ENCODE assay signal across 19 cellular contexts in genomic region chr17:65093930-65094329, GRCh38. TPM values are rescaled to one million over a fixed set of nuclear protein-coding genes. Genes with fewer than 3 reads are reported as not detected.
DNase-seq lines count a peak whose midpoint lies in the region; ATAC-seq and TF ChIP-seq lines count a peak whose summit lies in the region.
"Had no signal": no experiment of that assay in that cellular context is flagged by ENCODE, and none has a peak within 500 bp of the region (broad histone marks: within the 10 kb centered on the region; RNA-seq: fewer than 3 reads in every experiment).

No MANE protein-coding gene starts in this region.

- H3K36me3 ChIP-seq in OCI-LY7 (ENCODE audit: insufficient read depth, low read length) (no peaks in the 10 kb centered on the region; the same call in 1 of the 2 replicates), endodermal cell (ENCODE audit: control insufficient read depth, insufficient read depth, low read length) (no peaks in the 10 kb centered on the region)
- H3K36me3 ChIP-seq: BLaER1 treated with 17β-estradiol and CSF1 and Interleukin-3, amounts not matched to agents 10 nM and 100 nM; heart right ventricle; thyroid gland had no signal

- peaks cover 13% of the 10 kb centered on the region for H3K4me1 Mint-ChIP-seq in endodermal cell
- peaks cover 3% of the 10 kb centered on the region for H3K4me1 Mint-ChIP-seq in progenitor cell of endocrine pancreas (ENCODE audit: low read depth)
- peaks cover 15% of the 10 kb centered on the region for H3K4me1 Mint-ChIP-seq in activated T-helper 2 cell treated with anti-CD3 and anti-CD28 coated beads, Interferon-gamma antibody, Interleukin-2, Interleukin-4, amounts not matched to agents 10 μg/mL and 5 μg/mL and 100 μg/mL, durations not matched to agents 14 hours and 24 hours and 36 hours (ENCODE audit: low read depth)
- H3K4me1 Mint-ChIP-seq: activated CD4-positive, alpha-beta T cell treated with anti-CD3 and anti-CD28 coated beads, Interleukin-2, amount 10 ng/mL, durations not matched to agents 24 days and 14 days; stimulated activated memory B cell treated with anti-CD40 and anti-IgM and Interleukin-4, amounts not matched to agents 10 μg/mL and 1 μg/mL and 100 μg/mL, for 72 hours had no signal

- no peaks in the 10 kb centered on the region for H3K79me2 ChIP-seq in OCI-LY7 (ENCODE audit: insufficient read depth, low read depth, low read length)

- no peak overlapping the region for H3K4me2 ChIP-seq in OCI-LY7 (ENCODE audit: low read length)
- H3K4me2 ChIP-seq: BLaER1 treated with 17β-estradiol and CSF1 and Interleukin-3, amounts not matched to agents 10 nM and 100 nM; PC-9 had no signal

- H3K9ac ChIP-seq in endodermal cell (ENCODE audit: extremely low read depth, low read length, poor library complexity, severe bottlenecking): no peak overlapping the region
- H3K9ac ChIP-seq: BLaER1 treated with 17β-estradiol and CSF1 and Interleukin-3, amounts not matched to agents 10 nM and 100 nM had no signal

- CTCF ChIA-PET in OCI-LY7 (lab: Charles Lee; ENCODE audit: unreplicated experiment): no interaction called here

- ATAC-seq in GM18873 (IDR thresholded peaks at IDR 0.05; ENCODE audit: low FRiP score, unreplicated experiment) (no peak), GM21723 (IDR thresholded peaks at IDR 0.05; ENCODE audit: unreplicated experiment) (no peak)
- ATAC-seq: heart right ventricle; stimulated activated memory B cell treated with anti-CD40 and anti-IgM and Interleukin-4, amounts not matched to agents 10 μg/mL and 1 μg/mL and 100 μg/mL, for 72 hours had no signal

- no peak overlapping the region for H3K27ac ChIP-seq in OCI-LY7 (ENCODE audit: low read depth, low read length, poor library complexity, severe bottlenecking)
- H3K27ac ChIP-seq in endodermal cell (ENCODE audit: low read depth, low read length): no peak overlapping the region
- H3K27ac ChIP-seq: BLaER1 treated with 17β-estradiol and CSF1 and Interleukin-3, amounts not matched to agents 10 nM and 100 nM; heart right ventricle; PC-9; thyroid gland had no signal

- H4K20me1 ChIP-seq in OCI-LY7 (ENCODE audit: insufficient read depth, low read length): no peaks in the 10 kb centered on the region
- H4K20me1 ChIP-seq: BLaER1 treated with 17β-estradiol and CSF1 and Interleukin-3, amounts not matched to agents 10 nM and 100 nM had no signal

- H3K4me3 ChIP-seq in OCI-LY7 (ENCODE audit: low read depth, low read length, poor library complexity, severe bottlenecking) (no peak overlapping the region), endodermal cell (ENCODE audit: low read length) (no peak overlapping the region)
- H3K4me3 ChIP-seq: BLaER1 treated with 17β-estradiol and CSF1 and Interleukin-3, amounts not matched to agents 10 nM and 100 nM; heart right ventricle; PC-9; thyroid gland had no signal

- WGBS in endodermal cell (ENCODE audit: insufficient coverage in 1 of 2, insufficient read length in 1 of 2), 2 experiments: 89 to 91% methylated on average over 4 to 7 of the region's 7 CpGs

- H3K27me3 ChIP-seq in endodermal cell (ENCODE audit: control insufficient read depth, insufficient read depth, low read length, poor library complexity, severe bottlenecking): no peaks in the 10 kb centered on the region
- H3K27me3 ChIP-seq: BLaER1 treated with 17β-estradiol and CSF1 and Interleukin-3, amounts not matched to agents 10 nM and 100 nM; heart right ventricle; thyroid gland had no signal

- intact Hi-C loops in OCI-LY7 (cut with micrococcal nuclease; ENCODE audit: unreplicated experiment): no loop called here
- intact Hi-C loops in activated T-helper 2 cell treated with anti-CD3 and anti-CD28 coated beads, Interferon-gamma antibody, Interleukin-2, Interleukin-4, amounts not matched to agents 10 μg/mL and 5 μg/mL and 100 μg/mL, durations not matched to agents 14 hours and 24 hours and 36 hours (cut with micrococcal nuclease): no loop called here

- H3K36me3 Mint-ChIP-seq in endodermal cell (ENCODE audit: low read depth): no peaks in the 10 kb centered on the region
- H3K36me3 Mint-ChIP-seq in progenitor cell of endocrine pancreas (ENCODE audit: insufficient read depth): no peaks in the 10 kb centered on the region
- no peaks in the 10 kb centered on the region for H3K36me3 Mint-ChIP-seq in activated T-helper 2 cell treated with anti-CD3 and anti-CD28 coated beads, Interferon-gamma antibody, Interleukin-2, Interleukin-4, amounts not matched to agents 10 μg/mL and 5 μg/mL and 100 μg/mL, durations not matched to agents 14 hours and 24 hours and 36 hours (ENCODE audit: low read depth)
- H3K36me3 Mint-ChIP-seq: stimulated activated memory B cell treated with anti-CD40 and anti-IgM and Interleukin-4, amounts not matched to agents 10 μg/mL and 1 μg/mL and 100 μg/mL, for 72 hours had no signal

- POLR2A ChIA-PET in OCI-LY7 (lab: Charles Lee): interaction anchor here (0.6 to 1.3 kb wide), 2 partner anchors 12 to 29 kb away, joined by 3 to 4 read pairs; no protein-coding TSS in a partner anchor

- no peak overlapping the region for H3K4me3 Mint-ChIP-seq in endodermal cell
- no peak overlapping the region for H3K4me3 Mint-ChIP-seq in progenitor cell of endocrine pancreas (ENCODE audit: low read depth)
- no peak overlapping the region for H3K4me3 Mint-ChIP-seq in activated T-helper 2 cell treated with anti-CD3 and anti-CD28 coated beads, Interferon-gamma antibody, Interleukin-2, Interleukin-4, amounts not matched to agents 10 μg/mL and 5 μg/mL and 100 μg/mL, durations not matched to agents 14 hours and 24 hours and 36 hours (ENCODE audit: low read depth)
- H3K4me3 Mint-ChIP-seq: activated CD4-positive, alpha-beta T cell treated with anti-CD3 and anti-CD28 coated beads, Interleukin-2, amount 10 ng/mL, durations not matched to agents 24 days and 14 days; nephron; stimulated activated memory B cell treated with anti-CD40 and anti-IgM and Interleukin-4, amounts not matched to agents 10 μg/mL and 1 μg/mL and 100 μg/mL, for 72 hours had no signal

- H3K27me3 Mint-ChIP-seq in endodermal cell (ENCODE audit: insufficient read depth) (no peaks in the 10 kb centered on the region), progenitor cell of endocrine pancreas (peaks cover 20% of the 10 kb centered on the region)
- peaks cover 10% of the 10 kb centered on the region for H3K27me3 Mint-ChIP-seq in activated T-helper 2 cell treated with anti-CD3 and anti-CD28 coated beads, Interferon-gamma antibody, Interleukin-2, Interleukin-4, amounts not matched to agents 10 μg/mL and 5 μg/mL and 100 μg/mL, durations not matched to agents 14 hours and 24 hours and 36 hours (ENCODE audit: low read depth)
- H3K27me3 Mint-ChIP-seq: stimulated activated memory B cell treated with anti-CD40 and anti-IgM and Interleukin-4, amounts not matched to agents 10 μg/mL and 1 μg/mL and 100 μg/mL, for 72 hours had no signal

- no peak overlapping the region for H2AFZ ChIP-seq in OCI-LY7 (ENCODE audit: low read length)
- H2AFZ ChIP-seq: PC-9 had no signal

- H3K27ac Mint-ChIP-seq in endodermal cell (no peak overlapping the region), progenitor cell of endocrine pancreas (no peak overlapping the region)
- no peak overlapping the region for H3K27ac Mint-ChIP-seq in activated T-helper 2 cell treated with anti-CD3 and anti-CD28 coated beads, Interferon-gamma antibody, Interleukin-2, Interleukin-4, amounts not matched to agents 10 μg/mL and 5 μg/mL and 100 μg/mL, durations not matched to agents 14 hours and 24 hours and 36 hours
- H3K27ac Mint-ChIP-seq: activated CD4-positive, alpha-beta T cell treated with anti-CD3 and anti-CD28 coated beads, Interleukin-2, amount 10 ng/mL, durations not matched to agents 24 days and 14 days; nephron; stimulated activated memory B cell treated with anti-CD40 and anti-IgM and Interleukin-4, amounts not matched to agents 10 μg/mL and 1 μg/mL and 100 μg/mL, for 72 hours had no signal

- DNase-seq in OCI-LY7 (ENCODE audit: low spot score): no peak
- DNase-seq in endodermal cell: peak; percentile 55
- no peak for DNase-seq in progenitor cell of endocrine pancreas (ENCODE audit: low spot score, unreplicated experiment)
- DNase-seq in activated T-helper 2 cell treated with anti-CD3 and anti-CD28 coated beads, Interferon-gamma antibody, Interleukin-2, Interleukin-4, amounts not matched to agents 10 μg/mL and 5 μg/mL and 100 μg/mL, durations not matched to agents 14 hours and 24 hours and 36 hours (ENCODE audit: low spot score): no peak
- DNase-seq in NCI-H2196 treated with DMSO at 0.1 percent for 48 hours (lab: John Stamatoyannopoulos, UW; ENCODE audit: unreplicated experiment): no peak
- DNase-seq: activated CD4-positive, alpha-beta T cell treated with anti-CD3 and anti-CD28 coated beads, Interleukin-2, amount 10 ng/mL, durations not matched to agents 24 days and 14 days; activated CD8-positive, alpha-beta memory T cell treated with anti-CD3 and anti-CD28 coated beads, Interleukin-2, amount 50 U/mL, for 48 hours; activated naive CD4-positive, alpha-beta T cell; heart right ventricle; NCI-H2029 treated with DMSO at 0.1 percent for 48 hours; NCI-H524 treated with DMSO at 0.1 percent for 48 hours; PC-9; thyroid gland had no signal

- no peaks in the 10 kb centered on the region for H3K9me2 ChIP-seq in OCI-LY7 (ENCODE audit: insufficient read depth, low read length)

- H3K9me3 ChIP-seq in OCI-LY7 (ENCODE audit: low read length): no peaks in the 10 kb centered on the region
- H3K9me3 ChIP-seq in endodermal cell (ENCODE audit: control insufficient read depth, low read length): no peaks in the 10 kb centered on the region
- H3K9me3 ChIP-seq: BLaER1 treated with 17β-estradiol and CSF1 and Interleukin-3, amounts not matched to agents 10 nM and 100 nM; heart right ventricle; thyroid gland had no signal

- BruUV-seq in OCI-LY7 (replicated peaks; lab: Mats Ljungman, UMichigan): no TSS peak

- no peaks in the 10 kb centered on the region for H3K4me1 ChIP-seq in OCI-LY7 (ENCODE audit: insufficient read depth, low read length, poor library complexity, severe bottlenecking)
- H3K4me1 ChIP-seq in endodermal cell (ENCODE audit: control insufficient read depth, insufficient read depth, low read length): peaks cover 5% of the 10 kb centered on the region
- H3K4me1 ChIP-seq: BLaER1 treated with 17β-estradiol and CSF1 and Interleukin-3, amounts not matched to agents 10 nM and 100 nM; thyroid gland had no signal

- TF ChIP-seq CTCF in GM12873 (IDR thresholded peaks at IDR 0.05; ENCODE audit: insufficient read depth, low read depth, low read length, missing control alignments): peak; percentile 34
- TF ChIP-seq CTCF in OCI-LY7 (conservative IDR thresholded peaks at IDR 0.05; ENCODE audit: low read length): peak; percentile 52
- peak; percentile 66 for TF ChIP-seq CTCF in endodermal cell (conservative IDR thresholded peaks at IDR 0.05)
- peak; percentile 17 for TF ChIP-seq CTCF in progenitor cell of endocrine pancreas (IDR thresholded peaks at IDR 0.05; ENCODE audit: unreplicated experiment)

- H3K9me3 Mint-ChIP-seq in endodermal cell (peaks cover 4% of the 10 kb centered on the region), progenitor cell of endocrine pancreas (ENCODE audit: low read depth) (no peaks in the 10 kb centered on the region)
- H3K9me3 Mint-ChIP-seq in activated T-helper 2 cell treated with anti-CD3 and anti-CD28 coated beads, Interferon-gamma antibody, Interleukin-2, Interleukin-4, amounts not matched to agents 10 μg/mL and 5 μg/mL and 100 μg/mL, durations not matched to agents 14 hours and 24 hours and 36 hours: no peaks in the 10 kb centered on the region
- H3K9me3 Mint-ChIP-seq: activated CD4-positive, alpha-beta T cell treated with anti-CD3 and anti-CD28 coated beads, Interleukin-2, amount 10 ng/mL, durations not matched to agents 24 days and 14 days; nephron; stimulated activated memory B cell treated with anti-CD40 and anti-IgM and Interleukin-4, amounts not matched to agents 10 μg/mL and 1 μg/mL and 100 μg/mL, for 72 hours had no signal

RNA-seq across cellular contexts. Expression of gene GNA13, which starts 37.4 kb away (rescaled TPM):
- total RNA-seq in OCI-LY7 (2014; rRNA removed; shearing (Covaris generic)): 70.6 and 76.5 TPM in 2 replicates
- total RNA-seq in OCI-LY7 (2022) (136 and 141 TPM in 2 replicates), endodermal cell (10 to 100 TPM; 59.3 to 66.8 TPM), progenitor cell of endocrine pancreas (39.2 and 41.1 TPM in 2 replicates)
- 59.5 TPM for polyA plus RNA-seq in endodermal cell (2013, experiment 1 of 2)
- 61.0 TPM for polyA plus RNA-seq in endodermal cell (2013, experiment 2 of 2)
- 63.8 and 68.7 TPM in 2 replicates for total RNA-seq in activated T-helper 2 cell treated with anti-CD3 and anti-CD28 coated beads, Interferon-gamma antibody, Interleukin-2, Interleukin-4, amounts not matched to agents 10 μg/mL and 5 μg/mL and 100 μg/mL, durations not matched to agents 14 hours and 24 hours and 36 hours

RNA-seq across cellular contexts. Expression of gene RGS9, which starts 43.2 kb away (rescaled TPM):
- 12.9 and 13.7 TPM in 2 replicates for total RNA-seq in OCI-LY7 (2014; rRNA removed; shearing (Covaris generic))
- total RNA-seq in OCI-LY7 (2022): 22.2 and 26.4 TPM in 2 replicates
- total RNA-seq in endodermal cell: 10 to 100 TPM; 11.1 to 14.7 TPM
- polyA plus RNA-seq in endodermal cell (2013, experiment 1 of 2): 8.6 TPM
- 8.1 TPM for polyA plus RNA-seq in endodermal cell (2013, experiment 2 of 2)
- 8.5 and 8.7 TPM in 2 replicates for total RNA-seq in progenitor cell of endocrine pancreas
- 16.1 and 16.3 TPM in 2 replicates for total RNA-seq in activated T-helper 2 cell treated with anti-CD3 and anti-CD28 coated beads, Interferon-gamma antibody, Interleukin-2, Interleukin-4, amounts not matched to agents 10 μg/mL and 5 μg/mL and 100 μg/mL, durations not matched to agents 14 hours and 24 hours and 36 hours
